ENCODE assay signal across 8 cellular contexts in genomic region chrX:153972368-153973126, GRCh38. TPM values are rescaled to one million over a fixed set of nuclear protein-coding genes. Genes with fewer than 3 reads are reported as not detected.
DNase-seq lines count a peak whose midpoint lies in the region; ATAC-seq, FAIRE-seq and TF ChIP-seq lines count a peak whose summit lies in the region.

TSS of gene TMEM187 (plus strand) at chrX:153972754. CDS start at chrX:153982063, 9,309 bp downstream.

- H3K36me3 ChIP-seq in GM06990 (ENCODE audit: control insufficient read depth, insufficient read depth, low read length) = no peaks in the 10 kb centered on the region
- H3K36me3 ChIP-seq in SJSA1 = peaks cover 35% of the 10 kb centered on the region
- H3K36me3 ChIP-seq in neutrophil = no peaks in the 10 kb centered on the region

- H3K27ac ChIP-seq in SJSA1 (peak within 1 kb of the TSS; percentile 100), neutrophil (peak within 1 kb of the TSS; percentile 99), substantia nigra (ENCODE audit: low read depth, low read length, poor library complexity, severe bottlenecking) (peak within 1 kb of the TSS; percentile 98)

- peak within 1 kb of the TSS; percentile 83 for H3K4me3 ChIP-seq in GM06990 (replicated peaks; ENCODE audit: low read depth, low read length)
- H3K4me3 ChIP-seq in SJSA1 = peak within 1 kb of the TSS; percentile 86
- peak within 1 kb of the TSS; percentile 84 to 99 for H3K4me3 ChIP-seq in neutrophil (ENCODE audit: low read depth in 1 of 2, low read length in 1 of 2)

- peaks cover 22% of the 10 kb centered on the region for H3K36me3 Mint-ChIP-seq in activated naive CD4-positive, alpha-beta T cell treated with anti-CD3 and anti-CD28 coated beads for 36 hours (ENCODE audit: low read depth)

- H3K4me1 ChIP-seq in SJSA1 (replicated peaks) (peaks cover 21% of the 10 kb centered on the region), neutrophil (ENCODE audit: control insufficient read depth in 1 of 2, insufficient read depth in 1 of 2, low read depth in 1 of 2, low read length in 1 of 2) (peaks cover 46 to 53% of the 10 kb centered on the region in 2 experiments)

- no peaks in the 10 kb centered on the region for H3K27me3 ChIP-seq in GM06990 (replicated peaks; ENCODE audit: control insufficient read depth, insufficient read depth, low read length)
- H3K27me3 ChIP-seq in SJSA1 (replicated peaks) = no peaks in the 10 kb centered on the region
- H3K27me3 ChIP-seq in neutrophil = no peaks in the 10 kb centered on the region

- no peaks in the 10 kb centered on the region for H3K27me3 Mint-ChIP-seq in activated naive CD4-positive, alpha-beta T cell treated with anti-CD3 and anti-CD28 coated beads for 36 hours (ENCODE audit: low read depth)

- TF ChIP-seq CTCF in GM06990 (IDR thresholded peaks at IDR 0.05; ENCODE audit: insufficient read depth, low read length, poor library complexity, severe bottlenecking) (no peak), neutrophil (IDR thresholded peaks at IDR 0.05) (no peak)

- no peak for FAIRE-seq in frontal cortex (lab: Jason Lieb, UNC)

- intact Hi-C loops in activated naive CD4-positive, alpha-beta T cell treated with anti-CD3 and anti-CD28 coated beads for 36 hours (cut with micrococcal nuclease) = loop anchor here (1.0 to 5.0 kb wide), 5 partner anchors 12 to 505 kb away; partner anchors contain the start of genes HAUS7, LAGE3, MECP2 and RPL10

- no peaks in the 10 kb centered on the region for H3K9me3 ChIP-seq in SJSA1 (replicated peaks)
- H3K9me3 ChIP-seq in neutrophil = no peaks in the 10 kb centered on the region

- peaks cover 24% of the 10 kb centered on the region for H3K4me1 Mint-ChIP-seq in activated naive CD4-positive, alpha-beta T cell treated with anti-CD3 and anti-CD28 coated beads for 36 hours (ENCODE audit: low read depth)

- CTCF ChIA-PET in activated naive CD4-positive, alpha-beta T cell treated with anti-CD3 and anti-CD28 coated beads for 36 hours (lab: Charles Lee) = interaction anchor here (1.8 to 2.2 kb wide), 2 partner anchors 8 to 41 kb away, joined by 4 to 6 read pairs; no protein-coding TSS in a partner anchor

- DNase-seq in GM06990 (ENCODE audit: extremely low read depth, insufficient read length) = peak; percentile 96
- DNase-seq in NAMALWA (ENCODE audit: low spot score) = peak; percentile 94
- peak; percentile 86 to 90 for DNase-seq in SJSA1 (ENCODE audit: low read depth in 1 of 2, low spot score in 2 of 2)
- DNase-seq in activated naive CD4-positive, alpha-beta T cell treated with anti-CD3 and anti-CD28 coated beads for 36 hours = peak; percentile 91
- peak; percentile 86 to 96 for DNase-seq in frontal cortex (ENCODE audit: low spot score in 2 of 2)
- peak in 48 of 49 donors; percentile 11 to 91 (median 74) for DNase-seq in substantia nigra (lab: John Stamatoyannopoulos, UW)

- peak within 1 kb of the TSS; percentile 100 for H3K4me3 Mint-ChIP-seq in activated naive CD4-positive, alpha-beta T cell treated with anti-CD3 and anti-CD28 coated beads for 36 hours

- ATAC-seq in HG02571 (IDR thresholded peaks at IDR 0.05; ENCODE audit: unreplicated experiment) = peak; percentile 38

- no peaks in the 10 kb centered on the region for H3K9me3 Mint-ChIP-seq in activated naive CD4-positive, alpha-beta T cell treated with anti-CD3 and anti-CD28 coated beads for 36 hours

- H3K27ac Mint-ChIP-seq in activated naive CD4-positive, alpha-beta T cell treated with anti-CD3 and anti-CD28 coated beads for 36 hours = peak within 1 kb of the TSS; percentile 100

RNA-seq across cellular contexts. Expression of gene TMEM187, which starts in this region (rescaled TPM):
- 1.1 TPM in 1 of 2 replicates, not detected in the other for total RNA-seq in SJSA1 (2014; rRNA removed; shearing (Covaris generic))
- 1 to 10 TPM; 6.2 to 6.7 TPM for total RNA-seq in activated naive CD4-positive, alpha-beta T cell treated with anti-CD3 and anti-CD28 coated beads for 36 hours
- total RNA-seq in frontal cortex = 1.6 TPM

Comparison
In these comparisons a context has a peak if more than half of its experiments do, and no peak if none do; other contexts are left out.
1. Peak in every context shown above with its lines: DNase-seq, ATAC-seq, H3K4me3 ChIP-seq and H3K27ac ChIP-seq.